Comparison of ENCODE assay signal across 29 cellular contexts in genomic region chr2:100423631-100424030, GRCh38. TPM values are rescaled to one million over a fixed set of nuclear protein-coding genes. Genes with fewer than 3 reads are reported as not detected.
"Had no signal": no experiment of that assay in that cellular context is flagged by ENCODE, and none has a peak within 500 bp of the region (broad histone marks: within the 10 kb centered on the region; RNA-seq: fewer than 3 reads in every experiment).

No MANE protein-coding gene starts in this region.

- H3K27me3 ChIP-seq: adrenal gland, breast epithelium had no signal

- DNase-seq: activated CD4-positive, alpha-beta memory T cell treated with anti-CD3 and anti-CD28 coated beads for 36 hours; activated CD4-positive, alpha-beta T cell treated with anti-CD3 and anti-CD28 coated beads, Interleukin-2, amount 10 ng/mL, durations not matched to agents 7 days and 5 days; activated CD4-positive, CD25-positive, alpha-beta regulatory T cell; activated CD8-positive, alpha-beta memory T cell treated with anti-CD3 and anti-CD28 coated beads for 24 hours; activated gamma-delta T cell treated with Interleukin-2 at 50 U/mL for 16 hours; activated naive CD4-positive, alpha-beta T cell treated with anti-CD3 and anti-CD28 coated beads, Interleukin-2, amount 50 U/mL, for 16 hours; activated naive CD8-positive, alpha-beta T cell treated with anti-CD3 and anti-CD28 coated beads, Interleukin-2, amount 10 ng/mL, durations not matched to agents 7 days and 5 days; activated T-cell treated with anti-CD3 and anti-CD28 coated beads, Interleukin-2, amount 50 U/mL, for 48 hours; adrenal gland; anterior cingulate cortex; caudate nucleus; Kasumi-1; NCI-H1105 treated with DMSO at 0.1 percent for 48 hours; NCI-H1436 treated with DMSO at 0.1 percent for 48 hours; NCI-H1930; NCI-H2171; NCI-H2227 treated with DMSO at 0.1 percent for 48 hours; NCI-H510A; NCI-H526 treated with DMSO at 0.1 percent for 48 hours; NCI-H82; SIG-M5; T-helper 1 cell had no signal

- H3K4me1 ChIP-seq: adrenal gland, breast epithelium had no signal

- H3K36me3 ChIP-seq: adrenal gland, breast epithelium had no signal

- H3K36me3 Mint-ChIP-seq: activated CD4-positive, alpha-beta memory T cell treated with anti-CD3 and anti-CD28 coated beads for 36 hours; activated naive CD8-positive, alpha-beta T cell treated with anti-CD3 and anti-CD28 coated beads, Interleukin-2, amount 10 ng/mL, durations not matched to agents 7 days and 5 days had no signal

- H3K4me3 Mint-ChIP-seq: activated CD4-positive, alpha-beta memory T cell treated with anti-CD3 and anti-CD28 coated beads for 36 hours; activated CD4-positive, alpha-beta T cell treated with anti-CD3 and anti-CD28 coated beads, Interleukin-2, amount 10 ng/mL, durations not matched to agents 7 days and 5 days; activated naive CD8-positive, alpha-beta T cell treated with anti-CD3 and anti-CD28 coated beads, Interleukin-2, amount 10 ng/mL, durations not matched to agents 7 days and 5 days had no signal

- H3K27ac ChIP-seq: adrenal gland, breast epithelium, VCaP had no signal

- H3K4me3 ChIP-seq: adrenal gland, breast epithelium had no signal

- H3K9me3 Mint-ChIP-seq: activated CD4-positive, alpha-beta memory T cell treated with anti-CD3 and anti-CD28 coated beads for 36 hours; activated CD4-positive, alpha-beta T cell treated with anti-CD3 and anti-CD28 coated beads, Interleukin-2, amount 10 ng/mL, durations not matched to agents 7 days and 5 days; activated naive CD8-positive, alpha-beta T cell treated with anti-CD3 and anti-CD28 coated beads, Interleukin-2, amount 10 ng/mL, durations not matched to agents 7 days and 5 days had no signal

- H3K27ac Mint-ChIP-seq: activated CD4-positive, alpha-beta memory T cell treated with anti-CD3 and anti-CD28 coated beads for 36 hours; activated CD4-positive, alpha-beta T cell treated with anti-CD3 and anti-CD28 coated beads, Interleukin-2, amount 10 ng/mL, durations not matched to agents 7 days and 5 days; activated naive CD8-positive, alpha-beta T cell treated with anti-CD3 and anti-CD28 coated beads, Interleukin-2, amount 10 ng/mL, durations not matched to agents 7 days and 5 days; activated T-helper 2 cell treated with anti-CD3 and anti-CD28 coated beads, Interferon-gamma antibody, Interleukin-2, Interleukin-4, amounts not matched to agents 10 μg/mL and 5 μg/mL and 100 μg/mL, durations not matched to agents 14 hours and 24 hours and 36 hours had no signal

- H3K9me3 ChIP-seq: adrenal gland, breast epithelium had no signal

RNA-seq across cellular contexts. Expression of gene NMS, which starts 46.7 kb away (rescaled TPM):
- total RNA-seq: activated CD4-positive, alpha-beta memory T cell treated with anti-CD3 and anti-CD28 coated beads for 36 hours; activated CD4-positive, alpha-beta T cell treated with anti-CD3 and anti-CD28 coated beads, Interleukin-2, amount 10 ng/mL, durations not matched to agents 7 days and 5 days; activated naive CD8-positive, alpha-beta T cell treated with anti-CD3 and anti-CD28 coated beads, Interleukin-2, amount 10 ng/mL, durations not matched to agents 7 days and 5 days; activated T-helper 2 cell treated with anti-CD3 and anti-CD28 coated beads, Interferon-gamma antibody, Interleukin-2, Interleukin-4, amounts not matched to agents 10 μg/mL and 5 μg/mL and 100 μg/mL, durations not matched to agents 14 hours and 24 hours and 36 hours; adrenal gland; breast epithelium; chondrocyte; OCI-LY7; RPMI7951; T-helper 2 cell treated with Interferon-gamma antibody and Interleukin-4, amounts not matched to agents 100 ng/mL and 5 ng/mL, for 36 hours had no signal
